ENCODE assay signal across 1 cellular context in genomic region chr7:91565499-91566331, GRCh38.
TF ChIP-seq lines count a peak whose summit lies in the region.

No MANE protein-coding gene starts in this region.

TF ChIP-seq in HepG2, 621 proteins besides CTCF, POLR2A, EP300 and RAD21 (continued from another document and continues in another):
- TF ChIP-seq HDAC1 (CRISPR knock-in tag; IDR thresholded peaks at IDR 0.05) = 0 out of 2 replicates have a peak, but pooled peaks have one; percentile 40
- TF ChIP-seq PATZ1 (CRISPR knock-in tag; IDR thresholded peaks at IDR 0.05) = 0 out of 2 replicates have a peak, but pooled peaks have one; percentile 17
- TF ChIP-seq ZNF644 (CRISPR knock-in tag; IDR thresholded peaks at IDR 0.05; ENCODE audit: low read depth) = peak; percentile 65; the same call in 1 of the 2 replicates
- TF ChIP-seq PTBP1 (IDR thresholded peaks at IDR 0.05; ENCODE audit: low read depth, low read length, poor library complexity, severe bottlenecking) = no peak
- no peak for TF ChIP-seq HIVEP1 (CRISPR knock-in tag; IDR thresholded peaks at IDR 0.05)
- TF ChIP-seq ZBTB34 (CRISPR knock-in tag; IDR thresholded peaks at IDR 0.05) = peak; percentile 75; the same call in 1 of the 2 replicates
- TF ChIP-seq CBX5 (CRISPR knock-in tag; IDR thresholded peaks at IDR 0.05; ENCODE audit: borderline replicate concordance) = peak; percentile 26; the same call in 1 of the 2 replicates
- TF ChIP-seq ZBTB38 (CRISPR knock-in tag; IDR thresholded peaks at IDR 0.05) = no peak
- TF ChIP-seq FOSL2 (CRISPR knock-in tag; IDR thresholded peaks at IDR 0.05) = peak; percentile 26; the same call in 1 of the 2 replicates
- TF ChIP-seq FOXO1 (CRISPR knock-in tag; IDR thresholded peaks at IDR 0.05) = peak; percentile 46; the same call in 1 of the 2 replicates
- no peak for TF ChIP-seq HDAC6 (IDR thresholded peaks at IDR 0.05; ENCODE audit: low read depth, low read length)
- TF ChIP-seq ZGPAT (CRISPR knock-in tag; IDR thresholded peaks at IDR 0.05) = peak; percentile 67
- TF ChIP-seq BHLHE40 (IDR thresholded peaks at IDR 0.05; ENCODE audit: low read length) = 0 out of 2 replicates have a peak, but pooled peaks have one; percentile 7
- peak; percentile 49 for TF ChIP-seq FOXA3 (CRISPR knock-in tag; IDR thresholded peaks at IDR 0.05)
- TF ChIP-seq CBFB (CRISPR knock-in tag; IDR thresholded peaks at IDR 0.05) = no peak
- 0 out of 2 replicates have a peak, but pooled peaks have one; percentile 20 for TF ChIP-seq ZNF547 (CRISPR knock-in tag; IDR thresholded peaks at IDR 0.05)
- TF ChIP-seq ZSCAN31 (CRISPR knock-in tag; IDR thresholded peaks at IDR 0.05; ENCODE audit: low read depth) = 0 out of 2 replicates have a peak, but pooled peaks have one; percentile 30
- TF ChIP-seq SP1 (IDR thresholded peaks at IDR 0.05) = no peak
- TF ChIP-seq SP1 (CRISPR knock-in tag; IDR thresholded peaks at IDR 0.05) = no peak
- no peak for TF ChIP-seq DNMT1 (CRISPR knock-in tag; IDR thresholded peaks at IDR 0.05)
- no peak for TF ChIP-seq ZNF326 (CRISPR knock-in tag; IDR thresholded peaks at IDR 0.05; ENCODE audit: borderline replicate concordance)
- TF ChIP-seq CENPBD1 (CRISPR knock-in tag; IDR thresholded peaks at IDR 0.05; ENCODE audit: borderline replicate concordance, low read depth) = no peak
- no peak for TF ChIP-seq ZNF556 (CRISPR knock-in tag; IDR thresholded peaks at IDR 0.05; ENCODE audit: borderline replicate concordance)
- TF ChIP-seq ARID3A (IDR thresholded peaks at IDR 0.05; ENCODE audit: low read depth, low read length) = peak; percentile 62; the same call in 1 of the 2 replicates
- TF ChIP-seq ELF3 (CRISPR knock-in tag; IDR thresholded peaks at IDR 0.05) = 0 out of 2 replicates have a peak, but pooled peaks have one; percentile 20
- no peak; the same call in 1 of the 2 replicates for TF ChIP-seq KDM2A (CRISPR knock-in tag; IDR thresholded peaks at IDR 0.05; ENCODE audit: borderline replicate concordance, low read depth)
- TF ChIP-seq IKZF4 (CRISPR knock-in tag; IDR thresholded peaks at IDR 0.05; ENCODE audit: borderline replicate concordance, low read depth, not compliant biosample characterization) = no peak
- no peak for TF ChIP-seq UBTF (CRISPR knock-in tag; IDR thresholded peaks at IDR 0.05)
- peak; percentile 84 for TF ChIP-seq BCL6 (CRISPR knock-in tag; IDR thresholded peaks at IDR 0.05)
- peak; percentile 74 for TF ChIP-seq PAXIP1 (CRISPR knock-in tag; conservative IDR thresholded peaks at IDR 0.05)
- TF ChIP-seq ZNF574 (CRISPR knock-in tag; IDR thresholded peaks at IDR 0.05) = peak; percentile 17; the same call in 1 of the 2 replicates
- no peak for TF ChIP-seq MEIS2 (CRISPR knock-in tag; IDR thresholded peaks at IDR 0.05)
- peak; percentile 6; the same call in 1 of the 2 replicates for TF ChIP-seq STAG1 (CRISPR knock-in tag; IDR thresholded peaks at IDR 0.05)
- no peak for TF ChIP-seq TFDP1 (CRISPR knock-in tag; IDR thresholded peaks at IDR 0.05; ENCODE audit: borderline replicate concordance)
- TF ChIP-seq TCF7 (IDR thresholded peaks at IDR 0.05; ENCODE audit: low read depth) = peak; percentile 87
- no peak for TF ChIP-seq ZNF552 (CRISPR knock-in tag; IDR thresholded peaks at IDR 0.05; ENCODE audit: borderline replicate concordance)
- no peak for TF ChIP-seq CEBPZ (IDR thresholded peaks at IDR 0.05; ENCODE audit: low read length)
- TF ChIP-seq POLR2AphosphoS2 (IDR thresholded peaks at IDR 0.05; ENCODE audit: low read depth, low read length) = no peak
- TF ChIP-seq ZNF256 (CRISPR knock-in tag; conservative IDR thresholded peaks at IDR 0.05) = no peak
- TF ChIP-seq SIN3A (IDR thresholded peaks at IDR 0.05; ENCODE audit: borderline replicate concordance, low read depth, low read length) = no peak
